ENCODE assay signal across 1 cellular context in the genomic region with DNA sequence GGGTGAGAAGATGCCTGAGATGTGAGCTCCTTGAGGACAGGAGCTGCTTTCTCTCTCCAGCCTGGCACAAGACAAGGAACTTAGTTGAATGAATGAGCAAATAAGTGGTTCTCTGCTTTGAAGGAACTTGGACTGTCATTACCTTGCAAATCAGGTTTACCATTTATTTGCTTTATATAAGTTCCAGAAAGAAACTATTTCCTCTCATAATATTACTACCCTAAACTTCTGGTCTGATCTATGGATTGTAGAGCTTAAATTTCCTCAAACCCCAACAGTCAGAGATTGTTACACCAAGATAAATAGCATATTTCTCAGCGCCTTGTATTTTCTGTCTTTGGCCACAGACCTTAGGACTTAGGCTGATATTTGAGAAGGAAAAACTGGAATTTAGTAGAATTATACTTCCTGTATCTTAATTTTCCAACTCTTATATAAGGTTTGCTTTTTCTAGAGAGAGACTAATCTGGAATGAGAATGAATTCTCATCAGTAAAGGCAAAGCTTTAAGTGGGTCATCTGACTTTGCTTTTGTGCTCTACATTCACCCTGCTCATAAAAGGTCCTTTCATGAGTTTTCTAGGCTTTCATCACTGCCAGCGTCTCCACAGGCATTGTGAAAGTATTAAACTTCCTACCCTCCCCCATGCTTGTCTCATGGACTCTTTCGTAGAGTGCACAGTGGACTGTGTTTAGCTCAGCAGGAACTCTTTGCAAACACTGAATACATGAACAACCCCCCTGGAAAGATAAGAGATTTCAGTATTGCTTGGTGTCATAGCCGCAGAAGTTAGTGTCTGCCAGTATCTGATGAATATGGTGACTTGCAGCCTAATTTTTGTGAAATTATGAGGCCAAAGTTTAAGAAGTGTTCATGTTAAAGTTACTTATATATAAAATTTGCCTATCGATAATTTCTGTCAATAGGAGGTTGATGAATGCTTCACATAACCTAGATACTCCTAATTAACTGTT.
TF ChIP-seq lines count a peak whose summit lies in the region.

No MANE protein-coding gene starts in this region.

TF ChIP-seq in HepG2, 621 proteins besides CTCF, POLR2A, EP300 and RAD21 (continued from another document and continues in another):
- peak; percentile 71; the same call in 1 of the 2 replicates for TF ChIP-seq STAT5B (CRISPR knock-in tag; IDR thresholded peaks at IDR 0.05)
- no peak for TF ChIP-seq ZBTB44 (CRISPR knock-in tag; IDR thresholded peaks at IDR 0.05)
- TF ChIP-seq ZNF503 (CRISPR knock-in tag; IDR thresholded peaks at IDR 0.05) = peak; percentile 54; the same call in 1 of the 2 replicates
- TF ChIP-seq ZFP36L1 (CRISPR knock-in tag; IDR thresholded peaks at IDR 0.05) = no peak; the same call in 1 of the 2 replicates
- no peak for TF ChIP-seq ZNF773 (CRISPR knock-in tag; IDR thresholded peaks at IDR 0.05; ENCODE audit: borderline replicate concordance)
- peak; percentile 98 for TF ChIP-seq CEBPB (IDR thresholded peaks at IDR 0.05; ENCODE audit: borderline replicate concordance, low read depth, low read length)
- TF ChIP-seq SKIL (CRISPR knock-in tag; IDR thresholded peaks at IDR 0.05; ENCODE audit: borderline replicate concordance) = peak; percentile 86
- TF ChIP-seq STAG1 (CRISPR knock-in tag; IDR thresholded peaks at IDR 0.05) = no peak; the same call in 1 of the 2 replicates
- TF ChIP-seq PAXIP1 (CRISPR knock-in tag; conservative IDR thresholded peaks at IDR 0.05) = peak; percentile 95
- TF ChIP-seq ZNF768 (CRISPR knock-in tag; IDR thresholded peaks at IDR 0.05) = no peak
- no peak; the same call in 1 of the 2 replicates for TF ChIP-seq UBTF (CRISPR knock-in tag; IDR thresholded peaks at IDR 0.05)
- TF ChIP-seq SIX4 (CRISPR knock-in tag; IDR thresholded peaks at IDR 0.05) = peak; percentile 74; the same call in 1 of the 2 replicates
- no peak; the same call in 1 of the 2 replicates for TF ChIP-seq ZNF746 (CRISPR knock-in tag; IDR thresholded peaks at IDR 0.05)
- TF ChIP-seq, protein P1, sequence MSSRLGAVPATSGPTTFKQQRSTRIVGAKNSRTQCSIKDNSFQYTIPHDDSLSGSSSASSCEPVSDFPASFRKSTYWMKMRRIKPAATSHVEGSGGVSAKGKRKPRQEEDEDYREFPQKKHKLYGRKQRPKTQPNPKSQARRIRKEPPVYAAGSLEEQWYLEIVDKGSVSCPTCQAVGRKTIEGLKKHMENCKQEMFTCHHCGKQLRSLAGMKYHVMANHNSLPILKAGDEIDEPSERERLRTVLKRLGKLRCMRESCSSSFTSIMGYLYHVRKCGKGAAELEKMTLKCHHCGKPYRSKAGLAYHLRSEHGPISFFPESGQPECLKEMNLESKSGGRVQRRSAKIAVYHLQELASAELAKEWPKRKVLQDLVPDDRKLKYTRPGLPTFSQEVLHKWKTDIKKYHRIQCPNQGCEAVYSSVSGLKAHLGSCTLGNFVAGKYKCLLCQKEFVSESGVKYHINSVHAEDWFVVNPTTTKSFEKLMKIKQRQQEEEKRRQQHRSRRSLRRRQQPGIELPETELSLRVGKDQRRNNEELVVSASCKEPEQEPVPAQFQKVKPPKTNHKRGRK (CRISPR knock-in tag; IDR thresholded peaks at IDR 0.05) = no peak
- peak; percentile 94 for TF ChIP-seq ZNF12 (CRISPR knock-in tag; IDR thresholded peaks at IDR 0.05)
- peak; percentile 89; the same call in 1 of the 2 replicates for TF ChIP-seq ZNF816 (CRISPR knock-in tag; IDR thresholded peaks at IDR 0.05; ENCODE audit: borderline replicate concordance)
- TF ChIP-seq, protein P2, sequence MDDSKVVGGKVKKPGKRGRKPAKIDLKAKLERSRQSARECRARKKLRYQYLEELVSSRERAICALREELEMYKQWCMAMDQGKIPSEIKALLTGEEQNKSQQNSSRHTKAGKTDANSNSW (CRISPR knock-in tag; IDR thresholded peaks at IDR 0.05; ENCODE audit: borderline replicate concordance) = no peak
- TF ChIP-seq GATAD2A (CRISPR knock-in tag; IDR thresholded peaks at IDR 0.05) = peak; percentile 98
- TF ChIP-seq ZNF724P (CRISPR knock-in tag; IDR thresholded peaks at IDR 0.05; ENCODE audit: borderline replicate concordance) = no peak
- no peak for TF ChIP-seq NRL (CRISPR knock-in tag; IDR thresholded peaks at IDR 0.05; ENCODE audit: borderline replicate concordance)
- peak; percentile 76; the same call in 1 of the 2 replicates for TF ChIP-seq ZSCAN25 (CRISPR knock-in tag; IDR thresholded peaks at IDR 0.05)
- TF ChIP-seq HDAC1 (CRISPR knock-in tag; IDR thresholded peaks at IDR 0.05) = peak; percentile 91
- TF ChIP-seq HDAC2 (CRISPR knock-in tag; IDR thresholded peaks at IDR 0.05) = peak; percentile 92
- no peak for TF ChIP-seq ZKSCAN5 (CRISPR knock-in tag; IDR thresholded peaks at IDR 0.05)
- no peak for TF ChIP-seq MLLT10 (CRISPR knock-in tag; IDR thresholded peaks at IDR 0.05)
- TF ChIP-seq, protein P3, sequence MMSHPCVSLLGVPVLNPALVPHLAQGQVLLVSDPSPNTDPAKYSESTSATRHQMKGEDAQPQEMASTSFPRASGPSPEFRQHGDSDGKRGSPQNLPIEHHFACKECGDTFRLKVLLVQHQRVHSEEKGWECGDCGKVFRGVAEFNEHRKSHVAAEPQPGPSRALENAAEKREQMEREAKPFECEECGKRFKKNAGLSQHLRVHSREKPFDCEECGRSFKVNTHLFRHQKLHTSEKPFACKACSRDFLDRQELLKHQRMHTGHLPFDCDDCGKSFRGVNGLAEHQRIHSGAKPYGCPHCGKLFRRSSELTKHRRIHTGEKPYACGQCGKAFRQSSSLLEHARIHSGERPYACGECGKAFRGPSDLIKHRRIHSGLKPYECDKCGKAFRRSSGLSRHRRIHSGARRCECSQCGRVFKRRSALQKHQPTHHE (CRISPR knock-in tag; IDR thresholded peaks at IDR 0.05; ENCODE audit: borderline replicate concordance) = no peak
- TF ChIP-seq, protein P4, sequence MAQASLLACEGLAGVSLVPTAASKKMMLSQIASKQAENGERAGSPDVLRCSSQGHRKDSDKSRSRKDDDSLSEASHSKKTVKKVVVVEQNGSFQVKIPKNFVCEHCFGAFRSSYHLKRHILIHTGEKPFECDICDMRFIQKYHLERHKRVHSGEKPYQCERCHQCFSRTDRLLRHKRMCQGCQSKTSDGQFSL (CRISPR knock-in tag; IDR thresholded peaks at IDR 0.05) = no peak
- TF ChIP-seq PRDM15 (CRISPR knock-in tag; IDR thresholded peaks at IDR 0.05) = no peak
- peak; percentile 100 for TF ChIP-seq BCL6 (CRISPR knock-in tag; IDR thresholded peaks at IDR 0.05)
- TF ChIP-seq SPEN (CRISPR knock-in tag; IDR thresholded peaks at IDR 0.05; ENCODE audit: low read depth) = no peak
- peak; percentile 61; the same call in 1 of the 2 replicates for TF ChIP-seq MYNN (CRISPR knock-in tag; IDR thresholded peaks at IDR 0.05; ENCODE audit: low read depth)
- peak; percentile 90 for TF ChIP-seq KDM4B (CRISPR knock-in tag; IDR thresholded peaks at IDR 0.05)
- TF ChIP-seq ZNF501 (CRISPR knock-in tag; IDR thresholded peaks at IDR 0.05) = no peak
- TF ChIP-seq FOXA1 (IDR thresholded peaks at IDR 0.05) = no peak
- TF ChIP-seq FOXA1 (CRISPR knock-in tag; IDR thresholded peaks at IDR 0.05) = peak; percentile 85
- TF ChIP-seq HNRNPK (IDR thresholded peaks at IDR 0.05; ENCODE audit: low read depth, low read length, poor library complexity, severe bottlenecking) = no peak
